Comparison of ENCODE assay signal across 20 cellular contexts in genomic region chr9:131467214-131467935, GRCh38. TPM values are rescaled to one million over a fixed set of nuclear protein-coding genes. Genes with fewer than 3 reads are reported as not detected.
DNase-seq lines count a peak whose midpoint lies in the region; ATAC-seq and TF ChIP-seq lines count a peak whose summit lies in the region.
"Had no signal": no experiment of that assay in that cellular context is flagged by ENCODE, and none has a peak within 500 bp of the region (broad histone marks: within the 10 kb centered on the region; RNA-seq: fewer than 3 reads in every experiment).

No MANE protein-coding gene starts in this region.

- POLR2A ChIA-PET in WTC11 (lab: Charles Lee) = no interaction called here
- POLR2A ChIA-PET in activated CD4-positive, alpha-beta memory T cell treated with anti-CD3 and anti-CD28 coated beads for 36 hours (lab: Charles Lee) = no interaction called here

- intact Hi-C loops in CD14-positive monocyte (cut with micrococcal nuclease) = no loop called here
- intact Hi-C loops in activated CD4-positive, alpha-beta memory T cell treated with anti-CD3 and anti-CD28 coated beads for 36 hours (cut with micrococcal nuclease) = no loop called here

- TF ChIP-seq CTCF in CD14-positive monocyte (IDR thresholded peaks at IDR 0.05) (no peak), WTC11 (IDR thresholded peaks at IDR 0.05) (no peak)

- DNase-seq in DMS79 treated with DMSO at 0.1 percent for 48 hours (lab: John Stamatoyannopoulos, UW) (peak; percentile 8), DMS79 (lab: John Stamatoyannopoulos, UW) (no peak), CD14-positive monocyte (ENCODE audit: low spot score) (peak; percentile 26), WTC11 (ENCODE audit: low spot score) (no peak), memory B cell (ENCODE audit: low spot score in 2 of 2) (no peak), D341Med (ENCODE audit: low spot score) (no peak)
- no peak for DNase-seq in activated CD4-positive, alpha-beta memory T cell treated with anti-CD3 and anti-CD28 coated beads for 36 hours
- DNase-seq: activated CD4-positive, alpha-beta T cell treated with anti-CD3 and anti-CD28 coated beads for 4 hours; KG1; mammary epithelial cell; NCI-H1048; NCI-H2171 treated with DMSO at 0.1 percent for 48 hours; NCI-H82; psoas muscle; stimulated activated CD4-positive, alpha-beta T cell treated with anti-CD3 and anti-CD28 coated beads, Interleukin-12 subunit alpha, Interleukin-12 subunit beta, amount 100 ng/mL, for 4 hours had no signal

- no peaks in the 10 kb centered on the region for H3K27me3 Mint-ChIP-seq in CD14-positive monocyte (ENCODE audit: low read depth in 3 of 3)
- no peaks in the 10 kb centered on the region for H3K27me3 Mint-ChIP-seq in WTC11 (ENCODE audit: low read depth)
- H3K27me3 Mint-ChIP-seq in memory B cell = no peaks in the 10 kb centered on the region
- no peaks in the 10 kb centered on the region for H3K27me3 Mint-ChIP-seq in activated CD4-positive, alpha-beta memory T cell treated with anti-CD3 and anti-CD28 coated beads for 36 hours

- H3K9me3 Mint-ChIP-seq in CD14-positive monocyte (peaks cover 0 to 2% (median 0%) of the 10 kb centered on the region in 7 donors), WTC11 (no peaks in the 10 kb centered on the region), memory B cell (no peaks in the 10 kb centered on the region)
- H3K9me3 Mint-ChIP-seq in activated CD4-positive, alpha-beta memory T cell treated with anti-CD3 and anti-CD28 coated beads for 36 hours = no peaks in the 10 kb centered on the region
- H3K9me3 Mint-ChIP-seq: nephron had no signal

- H3K4me1 Mint-ChIP-seq in CD14-positive monocyte (peaks cover 2% of the 10 kb centered on the region), WTC11 (no peaks in the 10 kb centered on the region), memory B cell (no peaks in the 10 kb centered on the region)
- no peaks in the 10 kb centered on the region for H3K4me1 Mint-ChIP-seq in activated CD4-positive, alpha-beta memory T cell treated with anti-CD3 and anti-CD28 coated beads for 36 hours (ENCODE audit: low read depth)
- H3K4me1 Mint-ChIP-seq: nephron had no signal

- H3K4me3 Mint-ChIP-seq in CD14-positive monocyte (no peak overlapping the region), WTC11 (no peak overlapping the region), memory B cell (no peak overlapping the region)
- no peak overlapping the region for H3K4me3 Mint-ChIP-seq in activated CD4-positive, alpha-beta memory T cell treated with anti-CD3 and anti-CD28 coated beads for 36 hours
- H3K4me3 Mint-ChIP-seq: nephron had no signal

- CTCF ChIA-PET in WTC11 (lab: Charles Lee) = interaction anchor here (0.5 to 1.1 kb wide), 2 partner anchors 11 to 87 kb away, joined by 3 to 4 read pairs; no protein-coding TSS in a partner anchor
- CTCF ChIA-PET in activated CD4-positive, alpha-beta memory T cell treated with anti-CD3 and anti-CD28 coated beads for 36 hours (lab: Charles Lee) = no interaction called here

- ATAC-seq in WTC11 (no peak), memory B cell (ENCODE audit: low read depth) (no peak), esophagus mucosa (no peak)
- ATAC-seq: GM12878, Panc1, SK-N-SH treated with all-trans-retinoic acid at 6 μM for 48 hours had no signal

- peak overlapping the region in 3 of 7 donors; percentile 2 to 65 (median 30) for H3K27ac Mint-ChIP-seq in CD14-positive monocyte
- H3K27ac Mint-ChIP-seq in WTC11 = peak overlapping the region; percentile 68
- H3K27ac Mint-ChIP-seq in memory B cell = peak overlapping the region; percentile 31
- H3K27ac Mint-ChIP-seq in activated CD4-positive, alpha-beta memory T cell treated with anti-CD3 and anti-CD28 coated beads for 36 hours = no peak overlapping the region
- H3K27ac Mint-ChIP-seq: nephron had no signal

- H3K36me3 Mint-ChIP-seq in CD14-positive monocyte (peaks cover 73 to 88% of the 10 kb centered on the region in 2 donors), WTC11 (peaks cover 81% of the 10 kb centered on the region), memory B cell (peaks cover 40% of the 10 kb centered on the region)
- H3K36me3 Mint-ChIP-seq in activated CD4-positive, alpha-beta memory T cell treated with anti-CD3 and anti-CD28 coated beads for 36 hours = peaks cover 50% of the 10 kb centered on the region

TF ChIP-seq in WTC11, 78 proteins besides CTCF, POLR2A, EP300 and RAD21 (continues in another document):
- TF ChIP-seq PRDM15 (CRISPR knock-in tag; IDR thresholded peaks at IDR 0.05) = no peak
- TF ChIP-seq E2F1 (CRISPR knock-in tag; IDR thresholded peaks at IDR 0.05) = no peak
- no peak for TF ChIP-seq ZBTB21 (CRISPR knock-in tag; IDR thresholded peaks at IDR 0.05; ENCODE audit: borderline replicate concordance)
- no peak for TF ChIP-seq FOXJ3 (CRISPR knock-in tag; IDR thresholded peaks at IDR 0.05; ENCODE audit: borderline replicate concordance)
- no peak for TF ChIP-seq ESRRA (CRISPR knock-in tag; IDR thresholded peaks at IDR 0.05; ENCODE audit: borderline replicate concordance)
- TF ChIP-seq ZNF396 (CRISPR knock-in tag; IDR thresholded peaks at IDR 0.05; ENCODE audit: borderline replicate concordance) = no peak
- TF ChIP-seq FOXP1 (CRISPR knock-in tag; IDR thresholded peaks at IDR 0.05; ENCODE audit: borderline replicate concordance) = no peak
- no peak for TF ChIP-seq PREB (CRISPR knock-in tag; IDR thresholded peaks at IDR 0.05; ENCODE audit: borderline replicate concordance)

RNA-seq across cellular contexts. Expression of gene POMT1, which starts 35.3 kb away (rescaled TPM):
- 1 to 10 TPM; 5.9 to 7.5 TPM for polyA plus RNA-seq in CD14-positive monocyte
- 35.2 to 36.4 TPM (median 36.2 TPM) in 3 replicates for total RNA-seq in WTC11 (2021)
- total RNA-seq in esophagus mucosa = 13.1 TPM
- 10 to 100 TPM; 42.8 to 43.2 TPM for total RNA-seq in activated CD4-positive, alpha-beta memory T cell treated with anti-CD3 and anti-CD28 coated beads for 36 hours

Comparison
In these comparisons a context has a peak if more than half of its experiments do, and no peak if none do; other contexts are left out.
1. DNase-seq: peak in DMS79 treated with DMSO at 0.1 percent for 48 hours (single experiment) and CD14-positive monocyte (single experiment); none in DMS79 (single experiment), WTC11 (single experiment), memory B cell (0 of 2), D341Med (single experiment) and activated CD4-positive, alpha-beta memory T cell treated with anti-CD3 and anti-CD28 coated beads for 36 hours (single experiment).